Comparison of ENCODE assay signal across 9 cellular contexts in genomic region chr14:52067873-52068740, GRCh38. TPM values are rescaled to one million over a fixed set of nuclear protein-coding genes. Genes with fewer than 3 reads are reported as not detected.
DNase-seq lines count a peak whose midpoint lies in the region; ATAC-seq, FAIRE-seq and TF ChIP-seq lines count a peak whose summit lies in the region.
"Had no signal": no experiment of that assay in that cellular context is flagged by ENCODE, and none has a peak within 500 bp of the region (broad histone marks: within the 10 kb centered on the region; RNA-seq: fewer than 3 reads in every experiment).

No MANE protein-coding gene starts in this region.

- 1% methylated on average over 56 of the region's 56 CpGs for WGBS in pancreas, 2 donors

- CTCF ChIA-PET in activated CD4-positive, alpha-beta memory T cell treated with anti-CD3 and anti-CD28 coated beads, Interleukin-2, amount 10 ng/mL, durations not matched to agents 7 days and 5 days (lab: Charles Lee), result interaction anchor here (1.0 to 1.3 kb wide), 2 partner anchors 25 to 202 kb away, joined by 3 read pairs; no protein-coding TSS in a partner anchor

- H3K27me3 Mint-ChIP-seq in activated CD4-positive, alpha-beta T cell treated with anti-CD3 and anti-CD28 coated beads, Interleukin-2, amount 10 ng/mL, durations not matched to agents 24 days and 14 days, result peaks cover 64% of the 10 kb centered on the region
- peaks cover 66% of the 10 kb centered on the region for H3K27me3 Mint-ChIP-seq in activated CD4-positive, alpha-beta memory T cell treated with anti-CD3 and anti-CD28 coated beads, Interleukin-2, amount 10 ng/mL, durations not matched to agents 7 days and 5 days

- H3K4me1 ChIP-seq in pancreas, result peaks cover 0 to 10% (median 9%) of the 10 kb centered on the region in 3 donors

- no peak for TF ChIP-seq CTCF in pancreas (IDR thresholded peaks at IDR 0.05)

- H3K27me3 ChIP-seq in pancreas, result peaks cover 0 to 18% (median 0%) of the 10 kb centered on the region in 4 donors

- H3K4me3 Mint-ChIP-seq in activated CD4-positive, alpha-beta T cell treated with anti-CD3 and anti-CD28 coated beads, Interleukin-2, amount 10 ng/mL, durations not matched to agents 24 days and 14 days, result peak overlapping the region; percentile 68
- H3K4me3 Mint-ChIP-seq in activated CD4-positive, alpha-beta memory T cell treated with anti-CD3 and anti-CD28 coated beads, Interleukin-2, amount 10 ng/mL, durations not matched to agents 7 days and 5 days, result peak overlapping the region; percentile 54

- peak; percentile 67 for DNase-seq in activated CD4-positive, alpha-beta T cell treated with anti-CD3 and anti-CD28 coated beads, Interleukin-2, amount 10 ng/mL, durations not matched to agents 24 days and 14 days
- DNase-seq in activated CD4-positive, alpha-beta T cell treated with anti-CD3 and anti-CD28 coated beads for 1 hour, result no peak
- DNase-seq in activated CD4-positive, alpha-beta memory T cell treated with anti-CD3 and anti-CD28 coated beads, Interleukin-2, amount 10 ng/mL, durations not matched to agents 7 days and 5 days, result peak; percentile 19
- peak; percentile 10 for DNase-seq in globus pallidus (ENCODE audit: low spot score)
- DNase-seq in pancreas, result peak in 5 of 6 donors; percentile 21 to 76 (median 51)
- DNase-seq in middle frontal gyrus (ENCODE audit: extremely low spot score, low spot score), result no peak
- DNase-seq: DND-41 had no signal

- POLR2A ChIA-PET in activated CD4-positive, alpha-beta memory T cell treated with anti-CD3 and anti-CD28 coated beads, Interleukin-2, amount 10 ng/mL, durations not matched to agents 7 days and 5 days (lab: Charles Lee), result interaction anchor here (1.2 to 1.4 kb wide), 2 partner anchors 43 to 484 kb away, joined by 4 read pairs; partner anchors contain the start of genes GPR137C and TXNDC16

- no peak overlapping the region for H3K27ac ChIP-seq in pancreas

- no peak overlapping the region for H3K27ac Mint-ChIP-seq in activated CD4-positive, alpha-beta T cell treated with anti-CD3 and anti-CD28 coated beads, Interleukin-2, amount 10 ng/mL, durations not matched to agents 24 days and 14 days
- H3K27ac Mint-ChIP-seq in activated CD4-positive, alpha-beta memory T cell treated with anti-CD3 and anti-CD28 coated beads, Interleukin-2, amount 10 ng/mL, durations not matched to agents 7 days and 5 days, result no peak overlapping the region

- no peaks in the 10 kb centered on the region for H3K9me3 Mint-ChIP-seq in activated CD4-positive, alpha-beta T cell treated with anti-CD3 and anti-CD28 coated beads, Interleukin-2, amount 10 ng/mL, durations not matched to agents 24 days and 14 days
- no peaks in the 10 kb centered on the region for H3K9me3 Mint-ChIP-seq in activated CD4-positive, alpha-beta memory T cell treated with anti-CD3 and anti-CD28 coated beads, Interleukin-2, amount 10 ng/mL, durations not matched to agents 7 days and 5 days

- peaks cover 2% of the 10 kb centered on the region for H3K36me3 Mint-ChIP-seq in activated CD4-positive, alpha-beta T cell treated with anti-CD3 and anti-CD28 coated beads, Interleukin-2, amount 10 ng/mL, durations not matched to agents 24 days and 14 days (ENCODE audit: low read depth)
- H3K36me3 Mint-ChIP-seq in activated CD4-positive, alpha-beta memory T cell treated with anti-CD3 and anti-CD28 coated beads, Interleukin-2, amount 10 ng/mL, durations not matched to agents 7 days and 5 days (ENCODE audit: low read depth), result no peaks in the 10 kb centered on the region

- intact Hi-C loops in activated CD4-positive, alpha-beta T cell treated with anti-CD3 and anti-CD28 coated beads, Interleukin-2, amount 10 ng/mL, durations not matched to agents 24 days and 14 days (cut with micrococcal nuclease), result loop anchor here (10.0 kb wide), 1 partner anchor 197 kb away; the partner anchor contains the start of gene PTGDR
- intact Hi-C loops in pancreas (cut with DNase I), result no loop called here

- peak overlapping the region; percentile 33 to 64 (median 50) for H3K4me3 ChIP-seq in pancreas

- H3K4me1 Mint-ChIP-seq in activated CD4-positive, alpha-beta T cell treated with anti-CD3 and anti-CD28 coated beads, Interleukin-2, amount 10 ng/mL, durations not matched to agents 24 days and 14 days, result peaks cover 17% of the 10 kb centered on the region
- peaks cover 19% of the 10 kb centered on the region for H3K4me1 Mint-ChIP-seq in activated CD4-positive, alpha-beta memory T cell treated with anti-CD3 and anti-CD28 coated beads, Interleukin-2, amount 10 ng/mL, durations not matched to agents 7 days and 5 days

- H3K36me3 ChIP-seq in pancreas, result no peaks in the 10 kb centered on the region

- ATAC-seq in pancreas (peak; percentile 56 to 71 (median 66)), HG03280 (IDR thresholded peaks at IDR 0.05; ENCODE audit: unreplicated experiment) (no peak), HG02970 (IDR thresholded peaks at IDR 0.05; ENCODE audit: low FRiP score, unreplicated experiment) (no peak)

- no peaks in the 10 kb centered on the region for H3K9me3 ChIP-seq in pancreas

- FAIRE-seq in pancreas (lab: Jason Lieb, UNC), result no peak

RNA-seq across cellular contexts. Expression of gene NID2, which starts 0.8 kb away (rescaled TPM):
- total RNA-seq in activated CD4-positive, alpha-beta T cell treated with anti-CD3 and anti-CD28 coated beads, Interleukin-2, amount 10 ng/mL, durations not matched to agents 24 days and 14 days, result 0.09 TPM in 2 replicates
- total RNA-seq in activated CD4-positive, alpha-beta memory T cell treated with anti-CD3 and anti-CD28 coated beads, Interleukin-2, amount 10 ng/mL, durations not matched to agents 7 days and 5 days, result under 1 TPM; 0.15 to 0.18 TPM
- 1 to 10 TPM; 3.3 to 9.5 (median 5.0) TPM for total RNA-seq in pancreas
- polyA plus RNA-seq in pancreas, result 1 to 10 TPM; 1.9 to 2.8 TPM

Comparison
In these comparisons a context has a peak if more than half of its experiments do, and no peak if none do; other contexts are left out.
1. DNase-seq: peak in activated CD4-positive, alpha-beta T cell treated with anti-CD3 and anti-CD28 coated beads, Interleukin-2, amount 10 ng/mL, durations not matched to agents 24 days and 14 days (single experiment), activated CD4-positive, alpha-beta memory T cell treated with anti-CD3 and anti-CD28 coated beads, Interleukin-2, amount 10 ng/mL, durations not matched to agents 7 days and 5 days (single experiment), globus pallidus (single experiment) and pancreas (5 of 6); none in activated CD4-positive, alpha-beta T cell treated with anti-CD3 and anti-CD28 coated beads for 1 hour (single experiment) and middle frontal gyrus (single experiment).
2. ATAC-seq: peak in pancreas (4 of 4); none in HG03280 (single experiment) and HG02970 (single experiment).